8 cellular contexts compared by ENCODE assay signal in the genomic region with DNA sequence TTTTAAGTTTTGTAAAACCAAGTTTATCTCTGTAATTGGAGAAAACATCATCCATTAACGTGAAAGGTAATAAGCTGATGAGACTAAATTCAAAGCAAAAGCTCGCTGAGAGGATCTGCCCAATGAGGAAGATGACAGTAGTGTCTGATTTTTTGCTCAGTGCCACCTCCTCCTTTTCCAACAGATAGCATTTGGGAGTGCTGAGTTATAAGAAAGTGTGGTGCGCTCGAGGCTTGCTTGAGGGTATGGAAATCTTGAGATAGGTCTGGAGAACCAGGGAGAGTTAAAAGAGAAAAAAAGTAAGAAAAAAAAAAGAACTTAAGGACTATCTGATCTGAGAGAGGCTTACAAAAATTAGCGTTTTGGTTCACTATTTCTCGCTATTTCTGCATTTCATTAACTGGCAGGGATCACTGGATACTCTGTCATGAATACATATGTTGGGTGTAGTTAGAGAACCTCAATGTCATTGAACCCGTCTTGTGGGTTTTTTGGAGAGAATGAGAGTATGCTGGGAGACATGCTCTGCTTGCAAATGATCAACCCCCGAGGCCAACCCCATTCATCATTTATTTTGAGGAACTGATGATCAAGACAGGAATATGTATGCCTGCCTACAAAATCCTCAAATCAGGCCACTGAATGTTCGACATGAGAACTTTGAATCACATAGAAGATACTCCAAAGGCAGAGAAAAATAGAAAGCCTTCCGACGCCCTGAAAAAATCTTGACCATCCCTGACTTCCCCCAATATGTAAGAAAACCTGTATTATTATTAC. TPM values are rescaled to one million over a fixed set of nuclear protein-coding genes. Genes with fewer than 3 reads are reported as not detected.
A peak's percentile ranks its signal among the peaks of the same experiment; 100 is the strongest.
DNase-seq lines count a peak whose midpoint lies in the region; ATAC-seq, FAIRE-seq and TF ChIP-seq lines count a peak whose summit lies in the region.

No MANE protein-coding gene starts in this region.

- no peak overlapping the region for H3K23ac ChIP-seq in mesendoderm (ENCODE audit: low read length)

- in situ Hi-C loops in GM12878 (cut with MboI): no loop called here

- TF ChIP-seq EP300 in GM12878 (IDR thresholded peaks at IDR 0.05; ENCODE audit: borderline replicate concordance in 1 of 2, control insufficient read depth in 1 of 2, low read depth in 2 of 2, low read length in 2 of 2): no peak

- peaks cover 7% of the 10 kb centered on the region for H3K79me1 ChIP-seq in mesendoderm (ENCODE audit: low read length)

- H3K56ac ChIP-seq in mesendoderm (ENCODE audit: low read length): peak overlapping the region; percentile 78

- peaks cover 0 to 9% of the 10 kb centered on the region in 2 donors for H3K4me1 ChIP-seq in right atrium auricular region
- no peaks in the 10 kb centered on the region for H3K4me1 ChIP-seq in GM12878 (ENCODE audit: control insufficient read depth, insufficient read depth, low read length)
- H3K4me1 ChIP-seq in mesendoderm (ENCODE audit: control insufficient read depth, low read depth, low read length): peaks cover 4% of the 10 kb centered on the region

- H2BK120ac ChIP-seq in mesendoderm (ENCODE audit: low read depth, low read length): no peak overlapping the region

- DNase-seq in right atrium auricular region (ENCODE audit: low spot score) (no peak), left cardiac atrium (no peak), GM12878 (ENCODE audit: low read depth, low spot score) (no peak), mesendoderm (no peak), NCI-H774 (lab: John Stamatoyannopoulos, UW) (no peak), GOT3 (lab: John Stamatoyannopoulos, UW) (no peak)

- BruUV-seq in GM12878 (replicated peaks; lab: Mats Ljungman, UMichigan): no TSS peak

- H3K9me3 ChIP-seq in right atrium auricular region (no peaks in the 10 kb centered on the region), GM12878 (replicated peaks; ENCODE audit: control insufficient read depth, insufficient read depth, low read length) (no peaks in the 10 kb centered on the region)

- TF ChIP-seq CTCF in right atrium auricular region (IDR thresholded peaks at IDR 0.05) (no peak), GM12878 (IDR thresholded peaks at IDR 0.05 in 2 of 3, conservative IDR thresholded peaks at IDR 0.05 in 1 of 3; ENCODE audit: control insufficient read depth in 2 of 3, extremely low read depth in 1 of 3, insufficient read depth in 1 of 3, low read depth in 3 of 3, low read length in 3 of 3) (no peak)

- H4K8ac ChIP-seq in mesendoderm (ENCODE audit: low read depth, low read length): no peak overlapping the region

- H3K27ac ChIP-seq in right atrium auricular region (peak overlapping the region; percentile 93 to 97), GM12878 (ENCODE audit: control insufficient read depth, insufficient read depth) (no peak overlapping the region; the same call in 1 of the 2 replicates), mesendoderm (ENCODE audit: low read depth, low read length) (no peak overlapping the region)

- H3K36me3 ChIP-seq in right atrium auricular region (no peaks in the 10 kb centered on the region), GM12878 (ENCODE audit: control insufficient read depth in 2 of 2, insufficient read depth in 2 of 2, low read length in 1 of 2) (no peaks in the 10 kb centered on the region), mesendoderm (ENCODE audit: control insufficient read depth, insufficient read depth, low read length) (no peaks in the 10 kb centered on the region)

- intact Hi-C loops in left cardiac atrium (cut with DNase I): no loop called here
- intact Hi-C loops in GM12878 (cut with micrococcal nuclease; ENCODE audit: unreplicated experiment): loop anchor here (2.0 to 5.0 kb wide), 3 partner anchors 47 to 950 kb away; a partner anchor contains a TSS

- RAD21 ChIA-PET in GM12878 (lab: Charles Lee; ENCODE audit: unreplicated experiment): interaction anchor here (1.4 kb wide), 1 partner anchor 948 kb away, joined by 4 read pairs; no protein-coding TSS in a partner anchor

- 43% methylated on average over 11 of the region's 11 CpGs for WGBS in GM12878 (ENCODE audit: insufficient coverage, insufficient replicate concordance, low lambda C conversion rate, missing lambda C conversion rate)
- no CpG with 5 or more reads among the region's 11 CpGs for WGBS in mesendoderm (ENCODE audit: extremely low coverage, insufficient coverage, low lambda C conversion rate)

- H3K4me3 ChIP-seq in right atrium auricular region (peak overlapping the region; percentile 58 to 79), GM12878 (peak overlapping the region; percentile 74), mesendoderm (ENCODE audit: low read length) (no peak overlapping the region)

- peak overlapping the region; percentile 89 for H2BK15ac ChIP-seq in mesendoderm (replicated peaks; ENCODE audit: low read depth)

- H3K9ac ChIP-seq in GM12878 (ENCODE audit: control insufficient read depth, insufficient read depth, low read length): peak overlapping the region; percentile 81
- peak overlapping the region; percentile 73 for H3K9ac ChIP-seq in mesendoderm (ENCODE audit: low read length)

- no peaks in the 10 kb centered on the region for H4K20me1 ChIP-seq in GM12878 (ENCODE audit: control insufficient read depth, insufficient read depth)

- H2BK5ac ChIP-seq in mesendoderm (ENCODE audit: low read length): no peak overlapping the region

- H4K5ac ChIP-seq in mesendoderm (ENCODE audit: low read length): no peak overlapping the region

- peak overlapping the region; percentile 86 for H2AFZ ChIP-seq in GM12878 (ENCODE audit: control insufficient read depth, low read depth, low read length)

- H3K79me2 ChIP-seq in GM12878 (ENCODE audit: control insufficient read depth, insufficient read depth, low read length) (peaks cover 33% of the 10 kb centered on the region), mesendoderm (ENCODE audit: control insufficient read depth, insufficient read depth, low read length) (peaks cover 23% of the 10 kb centered on the region)

- H3K18ac ChIP-seq in mesendoderm (ENCODE audit: low read length): peak overlapping the region; percentile 96

- SMC1A ChIA-PET in GM12878 (lab: Charles Lee; ENCODE audit: uncharacterized antibody, unreplicated experiment): interaction anchor here (0.7 kb wide), 1 partner anchor 82 kb away, joined by 3 read pairs; no protein-coding TSS in a partner anchor

- CTCF ChIA-PET in GM12878 (lab: Yijun Ruan, JAX): interaction anchor here (1.0 kb wide), 2 partner anchors 9 to 23 kb away, joined by 3 read pairs; no protein-coding TSS in a partner anchor

- no peak for TF ChIP-seq RAD21 in GM12878 (IDR thresholded peaks at IDR 0.05; ENCODE audit: insufficient read depth, low read depth, low read length)

- no peak for TF ChIP-seq POLR2A in GM12878 (IDR thresholded peaks at IDR 0.05; ENCODE audit: low read depth, low read length)

- H2AK5ac ChIP-seq in mesendoderm (ENCODE audit: low read length): no peak overlapping the region

- H3K4ac ChIP-seq in mesendoderm (ENCODE audit: low read depth, low read length): no peak overlapping the region

- ATAC-seq in left cardiac atrium (no peak), GM12878 (0 out of 3 replicates have a peak, but pooled peaks have one; percentile 1), GM21381 (IDR thresholded peaks at IDR 0.05; ENCODE audit: unreplicated experiment) (no peak), HG03378 (IDR thresholded peaks at IDR 0.05; ENCODE audit: unreplicated experiment) (no peak)

- H3K4me2 ChIP-seq in GM12878 (ENCODE audit: control insufficient read depth, insufficient read depth): peak overlapping the region; percentile 73
- H3K4me2 ChIP-seq in mesendoderm (ENCODE audit: low read length): peak overlapping the region; percentile 75

- POLR2A ChIA-PET in GM12878 (lab: Charles Lee): interaction anchor here (0.6 to 1.6 kb wide), 2 partner anchors 48 to 1564 kb away, joined by 3 to 6 read pairs; a partner anchor contains a TSS

- no peak for FAIRE-seq in GM12878 (lab: Jason Lieb, UNC)

- no peaks in the 10 kb centered on the region for H3K27me3 ChIP-seq in right atrium auricular region
- no peaks in the 10 kb centered on the region for H3K27me3 ChIP-seq in GM12878 (replicated peaks in 1 of 2; ENCODE audit: control insufficient read depth in 2 of 2, insufficient read depth in 2 of 2, low read length in 1 of 2)
- no peaks in the 10 kb centered on the region for H3K27me3 ChIP-seq in mesendoderm (ENCODE audit: insufficient read depth, low read length, poor library complexity)

RNA-seq across cellular contexts. Expression of a gene that starts 1.0 kb away (rescaled TPM):
- total RNA-seq in right atrium auricular region: 10 to 100 TPM; 75.9 to 89.7 TPM
- total RNA-seq in left cardiac atrium: 10 to 100 TPM; 57.5 to 57.7 TPM
- 14.1 and 15.4 TPM in 2 replicates for total RNA-seq in GM12878 (2013; cell fraction: nucleolus; rRNA removed)
- 8.4 and 10.6 TPM in 2 replicates for total RNA-seq in GM12878 (2014; rRNA removed)
- 7.8 and 8.1 TPM in 2 replicates for total RNA-seq in GM12878 (2014; rRNA removed; fragmentation: Illumina TruSeq; extraction: Trizol)
- total RNA-seq in GM12878 (2021): 18.3 and 20.8 TPM in 2 replicates
- 2.6 TPM for polyA plus RNA-seq in GM12878 (2011; ENCODE audit: low read depth)
- 12.1 and 14.4 TPM in 2 replicates for polyA plus RNA-seq in GM12878 (2011; rRNA removed)
- polyA plus RNA-seq in GM12878 (2011; cell fraction: cytosol; rRNA removed): 10.3 and 11.8 TPM in 2 replicates
- 9.2 and 13.0 TPM in 2 replicates for polyA plus RNA-seq in GM12878 (2011; cell fraction: nucleus; rRNA removed)
- 3.5 and 4.4 TPM in 2 replicates for polyA plus RNA-seq in GM12878 (2012)
- polyA plus RNA-seq in GM12878 (2014; fragmentation: Illumina TruSeq; extraction: Trizol): 14.9 and 20.1 TPM in 2 replicates
- 1 to 10 TPM; 5.3 to 6.6 TPM for polyA plus RNA-seq in GM12878 (2014; fragmentation: Nextera tagmentation; extraction: Ambion mirVana)
- polyA plus RNA-seq in GM12878 (2014; rRNA removed): 9.3 and 9.6 TPM in 2 replicates
- polyA plus RNA-seq in GM12878 (2016; fragmentation: Nextera tagmentation; extraction: Ambion mirVana): 10 to 100 TPM in 1 of 2 experiments, 1 to 10 TPM in 1; 3.2 to 11.7 TPM
- polyA minus RNA-seq in GM12878 (2011; rRNA and poly(A)+ RNA removed): 22.8 and 24.6 TPM in 2 replicates
- 12.0 and 14.1 TPM in 2 replicates for polyA minus RNA-seq in GM12878 (2011; cell fraction: cytosol; rRNA and poly(A)+ RNA removed)
- polyA minus RNA-seq in GM12878 (2011; cell fraction: nucleus; rRNA and poly(A)+ RNA removed): 14.6 and 27.7 TPM in 2 replicates
- 11.5 TPM for polyA plus RNA-seq in mesendoderm (2013, experiment 1 of 2)
- polyA plus RNA-seq in mesendoderm (2013, experiment 2 of 2): 11.9 TPM

RNA-seq across cellular contexts. Expression of a gene that starts 47.3 kb away (rescaled TPM):
- 100 to 1,000 TPM; 142 to 304 TPM for total RNA-seq in right atrium auricular region
- total RNA-seq in left cardiac atrium: 100 to 1,000 TPM; 244 to 250 TPM
- total RNA-seq in GM12878 (2013; cell fraction: nucleolus; rRNA removed): 41.6 and 43.8 TPM in 2 replicates
- 121 and 172 TPM in 2 replicates for total RNA-seq in GM12878 (2014; rRNA removed)
- 125 and 130 TPM in 2 replicates for total RNA-seq in GM12878 (2014; rRNA removed; fragmentation: Illumina TruSeq; extraction: Trizol)
- total RNA-seq in GM12878 (2021): 84.3 and 92.2 TPM in 2 replicates
- 47.8 TPM for polyA plus RNA-seq in GM12878 (2011; ENCODE audit: low read depth)
- 82.0 and 181 TPM in 2 replicates for polyA plus RNA-seq in GM12878 (2011; rRNA removed)
- polyA plus RNA-seq in GM12878 (2011; cell fraction: cytosol; rRNA removed): 20.7 and 24.3 TPM in 2 replicates
- polyA plus RNA-seq in GM12878 (2011; cell fraction: nucleus; rRNA removed): 23.1 and 27.0 TPM in 2 replicates
- polyA plus RNA-seq in GM12878 (2012): 83.8 and 105 TPM in 2 replicates
- 107 and 117 TPM in 2 replicates for polyA plus RNA-seq in GM12878 (2014; fragmentation: Illumina TruSeq; extraction: Trizol)
- polyA plus RNA-seq in GM12878 (2014; fragmentation: Nextera tagmentation; extraction: Ambion mirVana): 100 to 1,000 TPM; 318 to 320 TPM
- 99.3 and 127 TPM in 2 replicates for polyA plus RNA-seq in GM12878 (2014; rRNA removed)
- polyA plus RNA-seq in GM12878 (2016; fragmentation: Nextera tagmentation; extraction: Ambion mirVana): 100 to 1,000 TPM; 202 to 240 TPM
- polyA minus RNA-seq in GM12878 (2011; rRNA and poly(A)+ RNA removed): 9.4 and 9.6 TPM in 2 replicates
- polyA minus RNA-seq in GM12878 (2011; cell fraction: cytosol; rRNA and poly(A)+ RNA removed): 11.4 and 14.4 TPM in 2 replicates
- polyA minus RNA-seq in GM12878 (2011; cell fraction: nucleus; rRNA and poly(A)+ RNA removed): 4.4 and 6.9 TPM in 2 replicates
- 69.0 TPM for polyA plus RNA-seq in mesendoderm (2013, experiment 1 of 2)
- polyA plus RNA-seq in mesendoderm (2013, experiment 2 of 2): 67.1 TPM

RNA-seq across cellular contexts. Expression of a gene that starts 47.4 kb away (rescaled TPM):
- 10 to 100 TPM; 30.8 to 40.9 TPM for total RNA-seq in right atrium auricular region
- 10 to 100 TPM; 34.4 to 50.5 TPM for total RNA-seq in left cardiac atrium
- 7.4 and 8.6 TPM in 2 replicates for total RNA-seq in GM12878 (2013; cell fraction: nucleolus; rRNA removed)
- total RNA-seq in GM12878 (2014; rRNA removed): 36.9 and 40.6 TPM in 2 replicates
- 66.2 and 68.7 TPM in 2 replicates for total RNA-seq in GM12878 (2014; rRNA removed; fragmentation: Illumina TruSeq; extraction: Trizol)
- total RNA-seq in GM12878 (2021): 44.7 and 49.8 TPM in 2 replicates
- 16.0 TPM for polyA plus RNA-seq in GM12878 (2011; ENCODE audit: low read depth)
- polyA plus RNA-seq in GM12878 (2011; rRNA removed): 75.2 and 104 TPM in 2 replicates
- polyA plus RNA-seq in GM12878 (2011; cell fraction: cytosol; rRNA removed): 25.0 and 25.8 TPM in 2 replicates
- polyA plus RNA-seq in GM12878 (2011; cell fraction: nucleus; rRNA removed): 20.6 and 22.4 TPM in 2 replicates
- polyA plus RNA-seq in GM12878 (2012): 24.0 and 31.4 TPM in 2 replicates
- polyA plus RNA-seq in GM12878 (2014; fragmentation: Illumina TruSeq; extraction: Trizol): 72.7 and 85.2 TPM in 2 replicates
- polyA plus RNA-seq in GM12878 (2014; fragmentation: Nextera tagmentation; extraction: Ambion mirVana): 100 to 1,000 TPM; 215 to 237 TPM
- 43.7 and 51.9 TPM in 2 replicates for polyA plus RNA-seq in GM12878 (2014; rRNA removed)
- 100 to 1,000 TPM; 117 to 118 TPM for polyA plus RNA-seq in GM12878 (2016; fragmentation: Nextera tagmentation; extraction: Ambion mirVana)
- 10.8 and 23.8 TPM in 2 replicates for polyA minus RNA-seq in GM12878 (2011; rRNA and poly(A)+ RNA removed)
- polyA minus RNA-seq in GM12878 (2011; cell fraction: cytosol; rRNA and poly(A)+ RNA removed): 10.8 and 11.9 TPM in 2 replicates
- polyA minus RNA-seq in GM12878 (2011; cell fraction: nucleus; rRNA and poly(A)+ RNA removed): 4.6 and 5.6 TPM in 2 replicates
- 133 TPM for polyA plus RNA-seq in mesendoderm (2013, experiment 1 of 2)
- 128 TPM for polyA plus RNA-seq in mesendoderm (2013, experiment 2 of 2)

Comparison
In these comparisons a context has a peak if more than half of its experiments do, and no peak if none do; other contexts are left out.
1. H3K27ac ChIP-seq: peak in right atrium auricular region (2 of 2); none in GM12878 (single experiment) and mesendoderm (single experiment).